Comparison of ENCODE assay signal across 16 cellular contexts in genomic region chr9:9847750-9848149, GRCh38.
"Had no signal": no experiment of that assay in that cellular context is flagged by ENCODE, and none has a peak within 500 bp of the region (broad histone marks: within the 10 kb centered on the region; RNA-seq: fewer than 3 reads in every experiment).

No MANE protein-coding gene starts in this region.

- H3K4me1 ChIP-seq: lower lobe of right lung had no signal

- H3K27me3 ChIP-seq: brain microvascular endothelial cell, neutrophil had no signal

- ATAC-seq: lower lobe of right lung; stimulated activated effector memory CD8-positive, alpha-beta T cell treated with anti-CD3 and anti-CD28 coated beads, Interleukin-12 subunit alpha, Interleukin-12 subunit beta, amount 100 ng/mL, for 72 hours had no signal

- H3K4me3 ChIP-seq: coronary artery, lower lobe of right lung had no signal

- H3K9me3 ChIP-seq: lower lobe of right lung, neutrophil had no signal

- DNase-seq: activated CD4-positive, CD25-positive, alpha-beta regulatory T cell treated with anti-CD3 and anti-CD28 coated beads, Interleukin-2, amount 50 U/mL, for 72 hours; activated naive CD4-positive, alpha-beta T cell; activated T-cell treated with anti-CD3 and anti-CD28 coated beads for 4 hours; anterior cingulate cortex; brain microvascular endothelial cell; effector CD4-positive, alpha-beta T cell; foreskin melanocyte; head of caudate nucleus; lower lobe of right lung; midbrain; stimulated activated CD4-positive, alpha-beta T cell treated with anti-CD3 and anti-CD28 coated beads, Interleukin-12 subunit alpha, Interleukin-12 subunit beta, amount 100 ng/mL, for 4 hours; stimulated activated CD4-positive, alpha-beta T cell treated with anti-CD3 and anti-CD28 coated beads, Interleukin-2, amount 100 ng/mL, for 24 hours; T-helper 9 cell had no signal

- H3K27ac ChIP-seq: brain microvascular endothelial cell, coronary artery, lower lobe of right lung, neutrophil had no signal

- H3K36me3 ChIP-seq: brain microvascular endothelial cell, lower lobe of right lung, neutrophil had no signal
